In genomic region chr14:29637406-29637805, GRCh38 we compare ENCODE assay signal across 9 cellular contexts.
DNase-seq lines count a peak whose midpoint lies in the region; ATAC-seq and TF ChIP-seq lines count a peak whose summit lies in the region.
"Had no signal": no experiment of that assay in that cellular context is flagged by ENCODE, and none has a peak within 500 bp of the region (broad histone marks: within the 10 kb centered on the region; RNA-seq: fewer than 3 reads in every experiment).

No MANE protein-coding gene starts in this region.

- DNase-seq in NCI-H1092 treated with DMSO at 0.1 percent for 48 hours (lab: John Stamatoyannopoulos, UW) (peak; percentile 85), anterior cingulate cortex (lab: John Stamatoyannopoulos, UW) (peak in 48 of 58 donors; percentile 0 to 75 (median 32)), right cardiac atrium (peak; percentile 53 to 70 (median 61)), tibial artery (peak; percentile 70 to 82)
- no peak for DNase-seq in activated T-cell treated with anti-CD3 and anti-CD28 coated beads, Interleukin-2, amount 50 U/mL, for 48 hours
- DNase-seq: stimulated activated naive CD8-positive, alpha-beta T cell treated with anti-CD3 and anti-CD28 coated beads, Interleukin-15, amount 100 ng/mL, for 72 hours had no signal

- no peaks in the 10 kb centered on the region for H3K9me3 ChIP-seq in right cardiac atrium (ENCODE audit: control insufficient read depth, low read length)
- no peaks in the 10 kb centered on the region for H3K9me3 ChIP-seq in tibial artery

- H3K27me3 ChIP-seq in right cardiac atrium (ENCODE audit: control insufficient read depth, insufficient read depth), result no peaks in the 10 kb centered on the region
- no peaks in the 10 kb centered on the region for H3K27me3 ChIP-seq in tibial artery

- H3K4me1 ChIP-seq in right cardiac atrium (ENCODE audit: control insufficient read depth, insufficient read depth, low read length) (peaks cover 2% of the 10 kb centered on the region), tibial artery (peaks cover 0 to 25% (median 9%) of the 10 kb centered on the region in 4 donors)

- peak; percentile 59 to 86 for ATAC-seq in right cardiac atrium
- ATAC-seq in activated CD4-positive, CD25-positive, alpha-beta regulatory T cell treated with anti-CD3 and anti-CD28 coated beads, Interleukin-2, amount 50 U/mL, for 24 hours, result no peak
- no peak for ATAC-seq in GM21576 (IDR thresholded peaks at IDR 0.05; ENCODE audit: unreplicated experiment)
- ATAC-seq: stimulated activated naive CD8-positive, alpha-beta T cell treated with anti-CD3 and anti-CD28 coated beads, Interleukin-15, amount 100 ng/mL, for 72 hours had no signal

- intact Hi-C loops in right cardiac atrium (cut with DNase I) (no loop called here), tibial artery (cut with DNase I; ENCODE audit: low total_unique reads) (no loop called here)

- H3K4me3 ChIP-seq in right cardiac atrium (ENCODE audit: low read length), result no peak overlapping the region
- H3K4me3 ChIP-seq in tibial artery, result no peak overlapping the region

- 4% methylated on average over 2 of the region's 2 CpGs for WGBS in right cardiac atrium

- no peak for TF ChIP-seq CTCF in tibial artery (IDR thresholded peaks at IDR 0.05)

- no peak overlapping the region for H3K27ac ChIP-seq in right cardiac atrium (ENCODE audit: low read length)
- peak overlapping the region in 1 of 2 donors; percentile 16 for H3K27ac ChIP-seq in tibial artery
- H3K27ac ChIP-seq: HL-60 had no signal

- peaks cover 0 to 9% (median 3%) of the 10 kb centered on the region in 3 donors for H3K36me3 ChIP-seq in tibial artery

Comparison
In these comparisons a context has a peak if more than half of its experiments do, and no peak if none do; other contexts are left out.
1. DNase-seq: peak in NCI-H1092 treated with DMSO at 0.1 percent for 48 hours (single experiment), anterior cingulate cortex (48 of 58), right cardiac atrium (3 of 3) and tibial artery (2 of 2); none in activated T-cell treated with anti-CD3 and anti-CD28 coated beads, Interleukin-2, amount 50 U/mL, for 48 hours (0 of 2).
2. ATAC-seq: peak in right cardiac atrium (2 of 2); none in activated CD4-positive, CD25-positive, alpha-beta regulatory T cell treated with anti-CD3 and anti-CD28 coated beads, Interleukin-2, amount 50 U/mL, for 24 hours (0 of 2) and GM21576 (single experiment).